Comparison of ENCODE assay signal across 1 cellular context in the genomic region with DNA sequence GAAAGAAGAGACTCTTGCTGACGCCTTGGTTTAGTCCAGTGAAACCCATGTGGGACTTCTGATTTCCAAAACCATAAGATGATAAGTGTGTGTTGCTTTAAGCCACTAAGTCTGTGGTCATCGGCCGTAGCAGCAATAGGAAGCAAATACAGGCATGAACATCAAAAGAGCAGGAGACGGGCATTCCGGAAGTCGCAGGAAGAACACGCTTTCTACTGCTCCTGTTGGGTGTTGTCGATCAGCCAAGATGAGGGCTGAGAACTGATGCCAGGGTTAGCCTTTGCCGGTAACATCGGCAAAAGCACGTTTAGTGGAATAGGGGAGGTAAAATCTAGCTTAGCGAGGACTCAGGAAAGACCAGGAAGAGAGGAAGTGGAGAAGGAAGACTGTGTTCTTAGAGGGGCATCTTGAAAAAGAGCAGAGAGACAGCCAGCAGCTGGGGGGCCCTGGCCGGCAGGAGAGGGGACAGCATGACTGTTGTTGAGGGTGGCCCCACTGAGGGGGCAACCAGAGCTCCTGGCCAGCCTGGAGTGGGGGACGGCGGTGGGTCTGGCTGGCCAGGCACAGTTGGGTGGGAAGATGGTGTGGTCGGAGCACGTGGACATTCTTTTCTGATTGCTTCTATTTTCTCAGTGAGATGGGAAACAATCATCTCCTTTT.
TF ChIP-seq lines count a peak whose summit lies in the region.

No MANE protein-coding gene starts in this region.

TF ChIP-seq in HepG2, 621 proteins besides CTCF, POLR2A, EP300 and RAD21 (continued from another document):
- TF ChIP-seq, protein P1, sequence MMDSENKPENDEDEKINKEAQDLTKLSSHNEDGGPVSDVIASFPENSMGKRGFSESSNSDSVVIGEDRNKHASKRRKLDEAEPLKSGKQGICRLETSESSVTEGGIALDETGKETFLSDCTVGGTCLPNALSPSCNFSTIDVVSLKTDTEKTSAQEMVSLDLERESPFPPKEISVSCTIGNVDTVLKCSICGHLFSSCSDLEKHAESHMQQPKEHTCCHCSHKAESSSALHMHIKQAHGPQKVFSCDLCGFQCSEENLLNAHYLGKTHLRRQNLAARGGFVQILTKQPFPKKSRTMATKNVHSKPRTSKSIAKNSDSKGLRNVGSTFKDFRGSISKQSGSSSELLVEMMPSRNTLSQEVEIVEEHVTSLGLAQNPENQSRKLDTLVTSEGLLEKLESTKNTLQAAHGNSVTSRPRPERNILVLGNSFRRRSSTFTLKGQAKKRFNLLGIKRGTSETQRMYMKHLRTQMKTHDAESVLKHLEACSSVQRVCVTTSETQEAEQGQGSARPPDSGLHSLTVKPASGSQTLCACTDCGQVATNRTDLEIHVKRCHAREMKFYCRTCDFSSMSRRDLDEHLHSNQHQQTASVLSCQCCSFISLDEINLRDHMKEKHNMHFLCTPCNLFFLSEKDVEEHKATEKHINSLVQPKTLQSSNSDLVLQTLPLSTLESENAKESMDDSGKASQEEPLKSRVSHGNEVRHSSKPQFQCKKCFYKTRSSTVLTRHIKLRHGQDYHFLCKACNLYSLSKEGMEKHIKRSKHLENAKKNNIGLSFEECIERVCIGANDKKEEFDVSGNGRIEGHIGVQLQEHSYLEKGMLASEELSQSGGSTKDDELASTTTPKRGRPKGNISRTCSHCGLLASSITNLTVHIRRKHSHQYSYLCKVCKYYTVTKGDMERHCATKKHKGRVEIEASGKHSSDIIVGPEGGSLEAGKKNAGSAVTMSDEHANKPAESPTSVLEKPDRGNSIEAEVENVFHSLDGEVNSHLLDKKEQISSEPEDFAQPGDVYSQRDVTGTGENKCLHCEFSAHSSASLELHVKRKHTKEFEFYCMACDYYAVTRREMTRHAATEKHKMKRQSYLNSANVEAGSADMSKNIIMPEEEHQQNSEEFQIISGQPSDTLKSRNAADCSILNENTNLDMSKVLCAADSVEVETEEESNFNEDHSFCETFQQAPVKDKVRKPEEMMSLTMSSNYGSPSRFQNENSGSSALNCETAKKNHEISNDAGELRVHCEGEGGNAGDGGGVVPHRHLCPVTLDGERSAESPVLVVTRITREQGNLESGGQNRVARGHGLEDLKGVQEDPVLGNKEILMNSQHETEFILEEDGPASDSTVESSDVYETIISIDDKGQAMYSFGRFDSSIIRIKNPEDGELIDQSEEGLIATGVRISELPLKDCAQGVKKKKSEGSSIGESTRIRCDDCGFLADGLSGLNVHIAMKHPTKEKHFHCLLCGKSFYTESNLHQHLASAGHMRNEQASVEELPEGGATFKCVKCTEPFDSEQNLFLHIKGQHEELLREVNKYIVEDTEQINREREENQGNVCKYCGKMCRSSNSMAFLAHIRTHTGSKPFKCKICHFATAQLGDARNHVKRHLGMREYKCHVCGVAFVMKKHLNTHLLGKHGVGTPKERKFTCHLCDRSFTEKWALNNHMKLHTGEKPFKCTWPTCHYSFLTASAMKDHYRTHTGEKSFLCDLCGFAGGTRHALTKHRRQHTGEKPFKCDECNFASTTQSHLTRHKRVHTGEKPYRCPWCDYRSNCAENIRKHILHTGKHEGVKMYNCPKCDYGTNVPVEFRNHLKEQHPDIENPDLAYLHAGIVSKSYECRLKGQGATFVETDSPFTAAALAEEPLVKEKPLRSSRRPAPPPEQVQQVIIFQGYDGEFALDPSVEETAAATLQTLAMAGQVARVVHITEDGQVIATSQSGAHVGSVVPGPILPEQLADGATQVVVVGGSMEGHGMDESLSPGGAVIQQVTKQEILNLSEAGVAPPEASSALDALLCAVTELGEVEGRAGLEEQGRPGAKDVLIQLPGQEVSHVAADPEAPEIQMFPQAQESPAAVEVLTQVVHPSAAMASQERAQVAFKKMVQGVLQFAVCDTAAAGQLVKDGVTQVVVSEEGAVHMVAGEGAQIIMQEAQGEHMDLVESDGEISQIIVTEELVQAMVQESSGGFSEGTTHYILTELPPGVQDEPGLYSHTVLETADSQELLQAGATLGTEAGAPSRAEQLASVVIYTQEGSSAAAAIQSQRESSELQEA (CRISPR knock-in tag; IDR thresholded peaks at IDR 0.05; ENCODE audit: not compliant biosample characterization) = peak; percentile 51
